8 cellular contexts compared by ENCODE assay signal in genomic region chr3:12484198-12484982, GRCh38. TPM values are rescaled to one million over a fixed set of nuclear protein-coding genes. Genes with fewer than 3 reads are reported as not detected.
DNase-seq lines count a peak whose midpoint lies in the region; ATAC-seq, FAIRE-seq and TF ChIP-seq lines count a peak whose summit lies in the region.

Gene TSEN2 (plus strand): TSS chr3:12484480. CDS start chr3:12489801, 5,321 bp downstream.

- H3K27me3 ChIP-seq in cardiac muscle cell = no peaks in the 10 kb centered on the region
- no peaks in the 10 kb centered on the region for H3K27me3 ChIP-seq in parathyroid adenoma (ENCODE audit: control insufficient read depth, insufficient read depth, low read length)
- H3K27me3 ChIP-seq in tibial artery = no peaks in the 10 kb centered on the region

- DNase-seq in GM12891 (ENCODE audit: insufficient read length, low spot score) (peak; percentile 92), NCI-H1417 treated with DMSO at 0.1 percent for 48 hours (lab: John Stamatoyannopoulos, UW) (peak; percentile 71), SW 1271 (lab: John Stamatoyannopoulos, UW) (peak; percentile 87 to 93), cardiac muscle cell (ENCODE audit: low read depth in 1 of 2, low spot score in 1 of 2) (peak; percentile 97), tibial artery (peak; percentile 87 to 95)
- peak; percentile 86 for DNase-seq in activated naive CD8-positive, alpha-beta T cell treated with anti-CD3 and anti-CD28 coated beads, Interleukin-2, amount 50 U/mL, for 16 hours (ENCODE audit: low read depth, low spot score)

- TF ChIP-seq POLR2A in GM12891 (IDR thresholded peaks at IDR 0.05; ENCODE audit: low read depth, low read length) = peak; percentile 72; the same call in 1 of the 2 replicates

- H3K79me2 ChIP-seq in parathyroid adenoma = peaks cover 13% of the 10 kb centered on the region

- intact Hi-C loops in tibial artery (cut with DNase I; ENCODE audit: low total_unique reads) = no loop called here

- H3K9me3 ChIP-seq in cardiac muscle cell (ENCODE audit: low read depth) = no peaks in the 10 kb centered on the region
- H3K9me3 ChIP-seq in parathyroid adenoma (ENCODE audit: control insufficient read depth, low read length) = no peaks in the 10 kb centered on the region
- no peaks in the 10 kb centered on the region for H3K9me3 ChIP-seq in tibial artery

- H2AFZ ChIP-seq in parathyroid adenoma = peak within 1 kb of the TSS; percentile 92

- H3K4me3 ChIP-seq in cardiac muscle cell (peak within 1 kb of the TSS; percentile 59), parathyroid adenoma (ENCODE audit: low read depth, low read length) (peak within 1 kb of the TSS; percentile 85), tibial artery (peak within 1 kb of the TSS; percentile 71 to 93)

- H3K4me1 ChIP-seq in cardiac muscle cell (ENCODE audit: low read depth) (peaks cover 15% of the 10 kb centered on the region), parathyroid adenoma (peaks cover 14% of the 10 kb centered on the region), tibial artery (peaks cover 0 to 35% (median 17%) of the 10 kb centered on the region in 4 donors)

- H3K27ac ChIP-seq in cardiac muscle cell = peak within 1 kb of the TSS; percentile 86
- H3K27ac ChIP-seq in parathyroid adenoma = peak within 1 kb of the TSS; percentile 71
- H3K27ac ChIP-seq in tibial artery = peak within 1 kb of the TSS; percentile 77

- H3K4me2 ChIP-seq in parathyroid adenoma (ENCODE audit: low read length) = peak within 1 kb of the TSS; percentile 95

- H3K9ac ChIP-seq in parathyroid adenoma = peak within 1 kb of the TSS; percentile 25

- peak; percentile 95 for ATAC-seq in HG02798 (IDR thresholded peaks at IDR 0.05; ENCODE audit: poor library complexity, unreplicated experiment)

- H3K36me3 ChIP-seq in cardiac muscle cell (no peaks in the 10 kb centered on the region), parathyroid adenoma (ENCODE audit: control insufficient read depth, insufficient read depth, low read length) (no peaks in the 10 kb centered on the region), tibial artery (no peaks in the 10 kb centered on the region)

- peak; percentile 97 for FAIRE-seq in GM12891 (lab: Jason Lieb, UNC)

- TF ChIP-seq CTCF in cardiac muscle cell (IDR thresholded peaks at IDR 0.05; ENCODE audit: low read depth, low read length) (peak; percentile 18), parathyroid adenoma (IDR thresholded peaks at IDR 0.05) (no peak), tibial artery (IDR thresholded peaks at IDR 0.05) (peak; percentile 25 to 26)

TF ChIP-seq in GM12891, 5 proteins besides CTCF, POLR2A, EP300 and RAD21:
- no peak for TF ChIP-seq SPI1 (IDR thresholded peaks at IDR 0.05; ENCODE audit: low read depth, low read length)
- no peak for TF ChIP-seq PAX5 (IDR thresholded peaks at IDR 0.05; ENCODE audit: insufficient read depth, low read length, severe bottlenecking)
- TF ChIP-seq POU2F2 (IDR thresholded peaks at IDR 0.05; ENCODE audit: low read depth, low read length) = 0 out of 2 replicates have a peak, but pooled peaks have one; percentile 17
- TF ChIP-seq POLR2AphosphoS5 (IDR thresholded peaks at IDR 0.05; ENCODE audit: low read depth, low read length) = peak; percentile 68
- TF ChIP-seq TAF1 (IDR thresholded peaks at IDR 0.05; ENCODE audit: low read depth, low read length) = peak; percentile 75
TF ChIP-seq in GM12891: peak in this region for 3.

RNA-seq across cellular contexts. Expression of gene TSEN2, which starts in this region (rescaled TPM):
- 9.7 TPM for polyA plus RNA-seq in GM12891 (2012; ENCODE audit: low read depth, missing spikeins)
- 17.1 and 24.4 TPM in 2 replicates for total RNA-seq in cardiac muscle cell
- 25.7 and 36.3 TPM in 2 replicates for polyA plus RNA-seq in cardiac muscle cell

Comparison
In these comparisons a context has a peak if more than half of its experiments do, and no peak if none do; other contexts are left out.
1. Peak in every context shown above with its lines: DNase-seq, ATAC-seq, H3K4me3 ChIP-seq and H3K27ac ChIP-seq.